In the genomic region with DNA sequence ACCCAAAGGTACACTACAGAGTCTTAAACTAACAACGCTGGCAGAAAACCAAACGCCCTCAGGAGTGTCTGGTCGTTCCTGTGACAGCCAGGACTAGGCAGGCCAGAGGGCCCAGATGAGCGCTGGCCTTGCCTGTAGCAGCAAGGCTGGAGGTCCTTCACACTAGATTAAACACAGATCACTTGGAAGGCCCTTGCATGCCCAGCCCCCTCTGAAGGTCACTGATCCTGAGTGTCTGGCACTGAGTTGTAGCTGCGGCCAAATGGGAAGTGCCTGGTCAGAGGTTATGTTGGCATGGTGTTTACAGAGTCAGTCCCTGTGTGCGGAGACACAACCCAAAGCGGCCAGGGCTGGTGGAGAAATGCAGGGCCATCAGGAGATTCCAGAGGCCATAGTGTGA, we compare ENCODE assay signal across 18 cellular contexts. TPM values are rescaled to one million over a fixed set of nuclear protein-coding genes. Genes with fewer than 3 reads are reported as not detected.
DNase-seq lines count a peak whose midpoint lies in the region; ATAC-seq and TF ChIP-seq lines count a peak whose summit lies in the region.
"Had no signal": no experiment of that assay in that cellular context is flagged by ENCODE, and none has a peak within 500 bp of the region (broad histone marks: within the 10 kb centered on the region; RNA-seq: fewer than 3 reads in every experiment).

No MANE protein-coding gene starts in this region.

- intact Hi-C loops in esophagus muscularis mucosa (cut with DNase I), result loop anchor here (2.0 to 10.0 kb wide), 5 partner anchors 256 to 1297 kb away; no protein-coding TSS in a partner anchor

- no peak overlapping the region for H2AFZ ChIP-seq in SK-N-SH (ENCODE audit: low read depth)

- CTCF ChIA-PET in SK-N-SH (lab: Yijun Ruan, JAX), result interaction anchor here (0.6 to 8.1 kb wide), 22 partner anchors 9 to 1515 kb away, joined by 3 to 136 read pairs (median 6); partner anchors contain the start of gene CTNNB1

- WGBS in SK-N-SH (ENCODE audit: low lambda C conversion rate), result 74% methylated on average over 5 of the region's 7 CpGs
- WGBS in esophagus muscularis mucosa, result 94% methylated on average over 7 of the region's 7 CpGs

- TF ChIP-seq EP300 in SK-N-SH (IDR thresholded peaks at IDR 0.05; ENCODE audit: borderline replicate concordance in 1 of 2, low read depth in 1 of 2, low read length in 1 of 2) (no peak), esophagus muscularis mucosa (IDR thresholded peaks at IDR 0.05) (no peak)

- no peak for ATAC-seq in SK-N-SH treated with all-trans-retinoic acid at 6 μM for 48 hours
- no peak for ATAC-seq in effector memory CD8-positive, alpha-beta T cell (replicated peaks)

- no peak overlapping the region for H3K4me2 ChIP-seq in SK-N-SH

- no peaks in the 10 kb centered on the region for H3K36me3 Mint-ChIP-seq in effector memory CD8-positive, alpha-beta T cell (ENCODE audit: insufficient read depth)

- H3K4me1 ChIP-seq in SK-N-SH (ENCODE audit: control insufficient read depth in 1 of 2, insufficient read depth in 2 of 2, low read depth in 1 of 2, low read length in 1 of 2) (peaks cover 0 to 22% of the 10 kb centered on the region in 2 experiments; a peak in 2 of 4 replicates), esophagus muscularis mucosa (peaks cover 11 to 26% (median 15%) of the 10 kb centered on the region in 4 donors)
- H3K4me1 ChIP-seq: Caco-2 had no signal

- no peaks in the 10 kb centered on the region for H3K9me3 ChIP-seq in SK-N-SH
- no peaks in the 10 kb centered on the region for H3K9me3 ChIP-seq in esophagus muscularis mucosa
- H3K9me3 ChIP-seq: Caco-2 had no signal

- no peak overlapping the region for H3K4me3 Mint-ChIP-seq in effector memory CD8-positive, alpha-beta T cell
- H3K4me3 Mint-ChIP-seq: CD4-positive, alpha-beta T cell had no signal

- no peak for TF ChIP-seq RAD21 in SK-N-SH (IDR thresholded peaks at IDR 0.05; ENCODE audit: low read length)

- POLR2A ChIA-PET in SK-N-SH (lab: Yijun Ruan, JAX), result interaction anchor here (1.2 to 4.9 kb wide), 2 partner anchors 612 to 616 kb away, joined by 3 to 34 read pairs; partner anchors contain the start of gene CTNNB1

- H3K79me2 ChIP-seq in SK-N-SH (ENCODE audit: insufficient read depth), result no peaks in the 10 kb centered on the region

- peaks cover 0 to 8% of the 10 kb centered on the region in 2 donors for H3K4me1 Mint-ChIP-seq in effector memory CD8-positive, alpha-beta T cell (ENCODE audit: low read depth in 2 of 2)

- DNase-seq in SK-N-SH (no peak), ELF-1 (ENCODE audit: low read depth, low spot score) (peak; percentile 53), esophagus muscularis mucosa (ENCODE audit: extremely low spot score) (peak; percentile 62), retina (peak; percentile 23)
- DNase-seq in stimulated activated CD4-positive, alpha-beta T cell treated with anti-CD3 and anti-CD28 coated beads, Interleukin-12 subunit alpha, Interleukin-12 subunit beta, amount 100 ng/mL, for 4 hours, result no peak
- DNase-seq in effector memory CD8-positive, alpha-beta T cell, result no peak
- DNase-seq: Caco-2; CD4-positive, alpha-beta T cell; GOT3; NCI-H1092 treated with DMSO at 0.1 percent for 48 hours; NCI-H1694; NCI-H2107; NCI-H226; NCI-H524 treated with DMSO at 0.1 percent for 48 hours; RPMI8226 had no signal

- no peak for TF ChIP-seq CTCF in SK-N-SH (IDR thresholded peaks at IDR 0.05)
- no peak for TF ChIP-seq CTCF in esophagus muscularis mucosa (IDR thresholded peaks at IDR 0.05)

- no peak overlapping the region for H3K9ac ChIP-seq in SK-N-SH

- peaks cover 6 to 32% of the 10 kb centered on the region in 2 donors for H3K27me3 Mint-ChIP-seq in effector memory CD8-positive, alpha-beta T cell

- H3F3A ChIP-seq in SK-N-SH (replicated peaks; ENCODE audit: insufficient read depth), result no peaks in the 10 kb centered on the region

- no peak for TF ChIP-seq POLR2A in esophagus muscularis mucosa (IDR thresholded peaks at IDR 0.05; ENCODE audit: low read depth)

- no peak overlapping the region for H3K27ac Mint-ChIP-seq in effector memory CD8-positive, alpha-beta T cell
- H3K27ac Mint-ChIP-seq: CD4-positive, alpha-beta T cell had no signal

- peak overlapping the region in 1 of 2 experiments; percentile 94; a peak in 2 of 4 replicates for H3K27ac ChIP-seq in SK-N-SH (ENCODE audit: low read depth in 2 of 2, low read length in 1 of 2)
- no peak overlapping the region for H3K27ac ChIP-seq in esophagus muscularis mucosa (replicated peaks in 1 of 4)

- H3K27me3 ChIP-seq in SK-N-SH (ENCODE audit: insufficient read depth) (no peaks in the 10 kb centered on the region), esophagus muscularis mucosa (no peaks in the 10 kb centered on the region)

- H3K4me3 ChIP-seq in SK-N-SH (ENCODE audit: low read depth in 2 of 2, low read length in 1 of 2) (no peak overlapping the region), esophagus muscularis mucosa (no peak overlapping the region)
- H3K4me3 ChIP-seq: GM12878, K562 had no signal

- H4K20me1 ChIP-seq in SK-N-SH (ENCODE audit: insufficient read depth), result no peaks in the 10 kb centered on the region

- no peaks in the 10 kb centered on the region for H3K36me3 ChIP-seq in SK-N-SH (replicated peaks in 1 of 2; ENCODE audit: control insufficient read depth in 1 of 2, insufficient read depth in 2 of 2, low read length in 1 of 2)
- H3K36me3 ChIP-seq in esophagus muscularis mucosa, result no peaks in the 10 kb centered on the region

- no peaks in the 10 kb centered on the region for H3K9me2 ChIP-seq in SK-N-SH

- no peaks in the 10 kb centered on the region for H3K9me3 Mint-ChIP-seq in effector memory CD8-positive, alpha-beta T cell
- H3K9me3 Mint-ChIP-seq: CD4-positive, alpha-beta T cell had no signal

TF ChIP-seq in SK-N-SH, 30 proteins besides CTCF, POLR2A, EP300 and RAD21:
- TF ChIP-seq TAF1 (IDR thresholded peaks at IDR 0.05; ENCODE audit: borderline replicate concordance, low read depth, low read length) (no peak), SIN3A (IDR thresholded peaks at IDR 0.05; ENCODE audit: borderline replicate concordance, low read depth, low read length) (no peak), ELF1 (IDR thresholded peaks at IDR 0.05) (no peak), RCOR1 (IDR thresholded peaks at IDR 0.05; ENCODE audit: low read length) (0 out of 2 replicates have a peak, but pooled peaks have one; percentile 18), MXI1 (IDR thresholded peaks at IDR 0.05; ENCODE audit: low read depth, low read length) (no peak)
TF ChIP-seq in SK-N-SH: peak in this region for 1.

TF ChIP-seq in SK-N-SH treated with all-trans-retinoic acid at 6 μM for 48 hours, 23 proteins besides CTCF, POLR2A, EP300 and RAD21 (continues in another document):
- no peak for TF ChIP-seq PPARA (CRISPR knock-in tag; IDR thresholded peaks at IDR 0.05; ENCODE audit: borderline replicate concordance)
- no peak for TF ChIP-seq ESRRG (CRISPR knock-in tag; IDR thresholded peaks at IDR 0.05)
- TF ChIP-seq TSHZ2 (CRISPR knock-in tag; IDR thresholded peaks at IDR 0.05), result no peak
- TF ChIP-seq ZNF8 (CRISPR knock-in tag; IDR thresholded peaks at IDR 0.05), result no peak
- TF ChIP-seq ISL1 (CRISPR knock-in tag; IDR thresholded peaks at IDR 0.05), result no peak
- TF ChIP-seq TOX (CRISPR knock-in tag; IDR thresholded peaks at IDR 0.05; ENCODE audit: borderline replicate concordance), result no peak
- no peak for TF ChIP-seq ZFP30 (CRISPR knock-in tag; IDR thresholded peaks at IDR 0.05)
- no peak for TF ChIP-seq POU6F1 (CRISPR knock-in tag; IDR thresholded peaks at IDR 0.05; ENCODE audit: borderline replicate concordance, low read depth)
- no peak for TF ChIP-seq GLIS3 (CRISPR knock-in tag; IDR thresholded peaks at IDR 0.05)
- no peak for TF ChIP-seq ZNF70 (CRISPR knock-in tag; IDR thresholded peaks at IDR 0.05)
- TF ChIP-seq RARB (CRISPR knock-in tag; IDR thresholded peaks at IDR 0.05), result no peak

RNA-seq across cellular contexts. Expression of gene ZNF621, which starts 58.9 kb away (rescaled TPM):
- 10.3 and 15.5 TPM in 2 replicates for polyA plus RNA-seq in SK-N-SH (2012; rRNA removed)
- polyA plus RNA-seq in SK-N-SH (2012; cell fraction: cytosol; rRNA removed), result 10.1 and 10.9 TPM in 2 replicates
- 30.9 and 43.6 TPM in 2 replicates for polyA plus RNA-seq in SK-N-SH (2012; cell fraction: nucleus; rRNA removed)
- 10 to 100 TPM; 12.9 to 22.8 (median 16.8) TPM for total RNA-seq in esophagus muscularis mucosa

Comparison
In these comparisons a context has a peak if more than half of its experiments do, and no peak if none do; other contexts are left out.
1. DNase-seq: peak in ELF-1 (single experiment), esophagus muscularis mucosa (single experiment) and retina (single experiment); none in SK-N-SH (single experiment), stimulated activated CD4-positive, alpha-beta T cell treated with anti-CD3 and anti-CD28 coated beads, Interleukin-12 subunit alpha, Interleukin-12 subunit beta, amount 100 ng/mL, for 4 hours (single experiment) and effector memory CD8-positive, alpha-beta T cell (0 of 3).